In the genomic region with DNA sequence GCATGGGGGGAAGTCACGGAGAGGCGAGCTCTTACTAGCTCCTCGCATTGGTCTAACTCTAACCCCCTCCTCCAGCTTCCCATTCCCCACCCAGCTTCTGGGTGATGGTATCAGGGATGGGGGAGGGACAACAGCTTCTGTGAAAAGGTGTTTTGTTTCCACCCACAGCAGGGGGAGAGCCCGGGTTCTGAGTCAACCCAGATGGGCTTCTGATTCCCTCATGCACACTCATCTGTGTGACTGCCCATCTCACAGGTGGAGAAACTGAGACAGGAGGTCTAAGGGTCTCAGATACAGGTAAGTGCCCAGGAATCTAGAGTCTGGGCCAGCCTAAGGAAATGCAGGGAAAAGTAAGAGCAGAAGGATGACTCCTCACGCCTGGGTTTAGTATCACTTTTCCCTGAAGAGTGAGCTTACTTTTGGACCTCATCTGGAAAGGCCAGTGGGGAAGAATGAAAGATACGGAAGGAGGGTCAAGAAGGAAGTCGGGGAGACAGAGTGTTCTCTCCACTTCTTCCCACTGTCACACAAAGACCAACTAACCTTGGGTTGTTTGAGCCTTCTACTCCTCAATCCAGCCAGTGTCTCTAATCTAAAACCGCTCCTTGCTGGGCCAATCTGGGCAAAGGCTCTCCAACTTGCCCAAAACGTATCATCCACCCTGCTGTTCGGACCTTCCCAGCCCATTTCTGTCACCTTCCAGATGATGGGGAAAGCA, we compare ENCODE assay signal across 9 cellular contexts. TPM values are rescaled to one million over a fixed set of nuclear protein-coding genes. Genes with fewer than 3 reads are reported as not detected.
DNase-seq lines count a peak whose midpoint lies in the region; ATAC-seq, FAIRE-seq and TF ChIP-seq lines count a peak whose summit lies in the region.
"Had no signal": no experiment of that assay in that cellular context is flagged by ENCODE, and none has a peak within 500 bp of the region (broad histone marks: within the 10 kb centered on the region; RNA-seq: fewer than 3 reads in every experiment).

No MANE protein-coding gene starts in this region.

- BruUV-seq in HepG2 (replicated peaks; lab: Mats Ljungman, UMichigan): TSS peak; percentile 44

- H2AFZ ChIP-seq in HepG2 (ENCODE audit: low read length): no peak overlapping the region

- H3K36me3 ChIP-seq in left ventricle myocardium inferior (peaks cover 35% of the 10 kb centered on the region), HepG2 (replicated peaks in 1 of 2; ENCODE audit: control insufficient read depth in 1 of 2, insufficient read depth in 2 of 2, low read length in 2 of 2) (peaks cover 6 to 19% of the 10 kb centered on the region in 2 experiments), vagina (peaks cover 0 to 5% of the 10 kb centered on the region in 2 donors), HAP-1 (replicated peaks) (peaks cover 9% of the 10 kb centered on the region)

- in situ Hi-C loops in HepG2 (cut with HindIII; ENCODE audit: extremely low pct_ligation_motif_present, low pct_unique_long_range_greater_than_20kb): loop anchor here (25.0 kb wide), 1 partner anchor 324 kb away; the partner anchor contains the start of genes DPH1, OVCA2 and RTN4RL1
- in situ Hi-C loops in HAP-1 (cut with MboI; ENCODE audit: low sequenced_read_pairs): loop anchor here (10.0 kb wide), 1 partner anchor 321 kb away; the partner anchor contains the start of gene DPH1

- TF ChIP-seq RAD21 in HepG2 (CRISPR knock-in tag; IDR thresholded peaks at IDR 0.05): no peak

- H3K4me2 ChIP-seq in HepG2 (ENCODE audit: low read depth, low read length): peak overlapping the region; percentile 85

- peak overlapping the region; percentile 95 for H3K4me3 ChIP-seq in left ventricle myocardium inferior
- H3K4me3 ChIP-seq in HepG2 (replicated peaks in 1 of 3; ENCODE audit: insufficient read depth in 1 of 3, low read depth in 2 of 3, low read length in 3 of 3): peak overlapping the region in 1 of 3 experiments; percentile 86; a peak in 2 of 6 replicates
- peak overlapping the region; percentile 97 to 100 for H3K4me3 ChIP-seq in vagina
- H3K4me3 ChIP-seq in HAP-1: no peak overlapping the region

- no peak overlapping the region for H3K9ac ChIP-seq in HepG2 (ENCODE audit: insufficient read depth, low read depth, low read length)

- H4K20me1 ChIP-seq in HepG2 (ENCODE audit: insufficient read depth, low read length): peaks cover 10% of the 10 kb centered on the region

- ATAC-seq in left cardiac atrium (no peak), HepG2 (no peak), HG02588 (IDR thresholded peaks at IDR 0.05; ENCODE audit: unreplicated experiment) (no peak)

- no peak for TF ChIP-seq POLR2A in HepG2 (IDR thresholded peaks at IDR 0.05; ENCODE audit: insufficient read depth in 1 of 2, low read depth in 2 of 2, low read length in 2 of 2)
- TF ChIP-seq POLR2A in vagina (IDR thresholded peaks at IDR 0.05): no peak

- CTCF ChIA-PET in HepG2 (lab: Yijun Ruan, JAX; ENCODE audit: low intra/inter-chr PET ratio, low total read pairs): interaction anchor here (1.8 to 2.0 kb wide), 2 partner anchors 71 to 152 kb away, joined by 7 to 11 read pairs; no protein-coding TSS in a partner anchor

- intact Hi-C loops in left ventricle myocardium inferior (cut with micrococcal nuclease): no loop called here
- intact Hi-C loops in left cardiac atrium (cut with DNase I): loop anchor here in 1 of 2 donors (5.0 kb wide), 1 partner anchor 41 kb away; no protein-coding TSS in a partner anchor
- intact Hi-C loops in HepG2 (cut with micrococcal nuclease; ENCODE audit: unreplicated experiment): loop anchor here (10.0 kb wide), 1 partner anchor 151 kb away; no protein-coding TSS in a partner anchor
- intact Hi-C loops in vagina (cut with DNase I): loop anchor here (2.0 to 10.0 kb wide), 2 partner anchors 29 to 139 kb away; partner anchors contain the start of gene PRPF8

- no peak for FAIRE-seq in HepG2 (lab: Jason Lieb, UNC)

- H3K27me3 ChIP-seq in left ventricle myocardium inferior (ENCODE audit: low read depth): no peaks in the 10 kb centered on the region
- no peaks in the 10 kb centered on the region; a peak in 1 of 5 replicates for H3K27me3 ChIP-seq in HepG2 (ENCODE audit: control insufficient read depth in 1 of 2, insufficient read depth in 2 of 2, low read length in 2 of 2)
- H3K27me3 ChIP-seq in vagina: no peaks in the 10 kb centered on the region
- H3K27me3 ChIP-seq in HAP-1 (ENCODE audit: low read depth): no peaks in the 10 kb centered on the region

- TF ChIP-seq CTCF in left ventricle myocardium inferior (IDR thresholded peaks at IDR 0.05; ENCODE audit: borderline replicate concordance) (no peak), HepG2 (CRISPR knock-in tag; IDR thresholded peaks at IDR 0.05) (no peak), vagina (IDR thresholded peaks at IDR 0.05) (no peak)

- H3K4me1 ChIP-seq in left ventricle myocardium inferior: peaks cover 82% of the 10 kb centered on the region
- peaks cover 42% of the 10 kb centered on the region for H3K4me1 ChIP-seq in HepG2 (ENCODE audit: insufficient read depth, low read length)
- peaks cover 56% of the 10 kb centered on the region for H3K4me1 ChIP-seq in vagina
- peaks cover 17% of the 10 kb centered on the region for H3K4me1 ChIP-seq in HAP-1

- WGBS in HepG2 (ENCODE audit: low lambda C conversion rate): 85% methylated on average over 10 of the region's 10 CpGs

- H3K9me3 ChIP-seq in left ventricle myocardium inferior (replicated peaks) (no peaks in the 10 kb centered on the region), HepG2 (ENCODE audit: low read length) (no peaks in the 10 kb centered on the region), vagina (no peaks in the 10 kb centered on the region), HAP-1 (no peaks in the 10 kb centered on the region)
- H3K9me3 ChIP-seq: BLaER1 treated with 17β-estradiol and CSF1 and Interleukin-3, amounts not matched to agents 10 nM and 100 nM had no signal

- TF ChIP-seq EP300 in HepG2 (IDR thresholded peaks at IDR 0.05; ENCODE audit: low read depth in 2 of 2, low read length in 2 of 2) (no peak), HepG2 (CRISPR knock-in tag; IDR thresholded peaks at IDR 0.05; ENCODE audit: borderline replicate concordance) (no peak)

- H3K79me2 ChIP-seq in HepG2 (ENCODE audit: insufficient read depth, low read length): peaks cover 12% of the 10 kb centered on the region

- H3K27ac ChIP-seq in left ventricle myocardium inferior (replicated peaks) (peak overlapping the region; percentile 100), HepG2 (ENCODE audit: extremely low read length, insufficient read depth, low read length) (no peak overlapping the region), vagina (peak overlapping the region; percentile 100)

- DNase-seq in left ventricle myocardium inferior: no peak
- no peak for DNase-seq in left cardiac atrium
- DNase-seq in HepG2 (ENCODE audit: low spot score): no peak
- peak in 1 of 2 donors; percentile 77 for DNase-seq in vagina (ENCODE audit: extremely low spot score in 2 of 2)
- DNase-seq in HAP-1 (ENCODE audit: low spot score in 2 of 2): no peak
- DNase-seq: activated naive CD8-positive, alpha-beta T cell treated with anti-CD3 and anti-CD28 coated beads for 36 hours; substantia nigra had no signal

- POLR2A ChIA-PET in HepG2 (lab: Yijun Ruan, JAX): interaction anchor here (0.6 to 17.5 kb wide), 18 partner anchors 12 to 116 kb away, joined by 3 to 480 read pairs (median 10); partner anchors contain the start of genes PRPF8, RILP, RPA1 and SERPINF1

RNA-seq across cellular contexts. Expression of gene TLCD2, which starts 3.1 kb away (rescaled TPM):
- total RNA-seq in left ventricle myocardium inferior (1.8 TPM), left cardiac atrium (1 to 10 TPM; 3.7 to 6.0 TPM), HepG2 (2016; rRNA removed; fragmentation: Illumina TruSeq; extraction: Trizol) (0.84 and 1.1 TPM in 2 replicates), vagina (10.8 TPM)
- total RNA-seq in HepG2 (2016; cell fraction: cytosol; rRNA removed; fragmentation: Illumina TruSeq; extraction: Trizol; ENCODE audit: low read depth): 0.26 and 0.40 TPM in 2 replicates
- total RNA-seq in HepG2 (2016; cell fraction: insoluble cytoplasmic fraction; rRNA removed; fragmentation: Illumina TruSeq; extraction: Trizol): 0.92 and 1.3 TPM in 2 replicates
- total RNA-seq in HepG2 (2016; cell fraction: membrane; rRNA removed; fragmentation: Illumina TruSeq; extraction: Trizol): 0.86 and 1.1 TPM in 2 replicates
- total RNA-seq in HepG2 (2016; cell fraction: nucleus; rRNA removed; fragmentation: Illumina TruSeq; extraction: Trizol): 0.84 and 0.94 TPM in 2 replicates
- polyA plus RNA-seq in HepG2 (2011; rRNA removed): 0.90 and 1.2 TPM in 2 replicates
- 0.56 and 0.73 TPM in 2 replicates for polyA plus RNA-seq in HepG2 (2011; cell fraction: cytosol; rRNA removed)
- polyA plus RNA-seq in HepG2 (2011; cell fraction: nucleus; rRNA removed): 0.92 and 1.4 TPM in 2 replicates
- 0.78 and 1.3 TPM in 2 replicates for polyA plus RNA-seq in HepG2 (2012)
- polyA plus RNA-seq in HepG2 (2016; cell fraction: cytosol; fragmentation: Illumina TruSeq; extraction: Trizol; ENCODE audit: low read depth): 0.23 and 0.25 TPM in 2 replicates
- 0.71 and 0.74 TPM in 2 replicates for polyA plus RNA-seq in HepG2 (2016; cell fraction: insoluble cytoplasmic fraction; fragmentation: Illumina TruSeq; extraction: Trizol; ENCODE audit: low read depth)
- polyA plus RNA-seq in HepG2 (2016; cell fraction: membrane; fragmentation: Illumina TruSeq; extraction: Trizol; ENCODE audit: low read depth): 0.47 and 0.49 TPM in 2 replicates
- polyA plus RNA-seq in HepG2 (2016; cell fraction: nucleus; fragmentation: Illumina TruSeq; extraction: Trizol; ENCODE audit: insufficient read depth, low read depth): 1.4 and 1.5 TPM in 2 replicates
- polyA minus RNA-seq in HepG2 (2011; rRNA and poly(A)+ RNA removed; ENCODE audit: low replicate concordance): 1.6 and 2.6 TPM in 2 replicates
- 0.53 and 1.3 TPM in 2 replicates for polyA minus RNA-seq in HepG2 (2011; cell fraction: cytosol; rRNA and poly(A)+ RNA removed)
- 1.3 and 1.6 TPM in 2 replicates for polyA minus RNA-seq in HepG2 (2011; cell fraction: nucleus; rRNA and poly(A)+ RNA removed)

RNA-seq across cellular contexts. Expression of gene WDR81, which starts 11.2 kb away (rescaled TPM):
- 9.3 TPM for total RNA-seq in left ventricle myocardium inferior
- 10 to 100 TPM; 15.4 to 16.1 TPM for total RNA-seq in left cardiac atrium
- 12.5 and 16.7 TPM in 2 replicates for total RNA-seq in HepG2 (2016; rRNA removed; fragmentation: Illumina TruSeq; extraction: Trizol)
- total RNA-seq in HepG2 (2016; cell fraction: cytosol; rRNA removed; fragmentation: Illumina TruSeq; extraction: Trizol; ENCODE audit: low read depth): 3.6 and 3.9 TPM in 2 replicates
- total RNA-seq in HepG2 (2016; cell fraction: insoluble cytoplasmic fraction; rRNA removed; fragmentation: Illumina TruSeq; extraction: Trizol): 9.9 and 18.3 TPM in 2 replicates
- total RNA-seq in HepG2 (2016; cell fraction: membrane; rRNA removed; fragmentation: Illumina TruSeq; extraction: Trizol): 5.3 and 6.1 TPM in 2 replicates
- total RNA-seq in HepG2 (2016; cell fraction: nucleus; rRNA removed; fragmentation: Illumina TruSeq; extraction: Trizol): 16.0 and 19.6 TPM in 2 replicates
- polyA plus RNA-seq in HepG2 (2011; rRNA removed): 9.1 and 15.1 TPM in 2 replicates
- 6.4 and 10.5 TPM in 2 replicates for polyA plus RNA-seq in HepG2 (2011; cell fraction: cytosol; rRNA removed)
- 60.8 and 75.3 TPM in 2 replicates for polyA plus RNA-seq in HepG2 (2011; cell fraction: nucleus; rRNA removed)
- 8.5 and 12.5 TPM in 2 replicates for polyA plus RNA-seq in HepG2 (2012)
- polyA plus RNA-seq in HepG2 (2016; cell fraction: cytosol; fragmentation: Illumina TruSeq; extraction: Trizol; ENCODE audit: low read depth): 1.8 and 2.2 TPM in 2 replicates
- polyA plus RNA-seq in HepG2 (2016; cell fraction: insoluble cytoplasmic fraction; fragmentation: Illumina TruSeq; extraction: Trizol; ENCODE audit: low read depth): 10.4 and 13.7 TPM in 2 replicates
- polyA plus RNA-seq in HepG2 (2016; cell fraction: membrane; fragmentation: Illumina TruSeq; extraction: Trizol; ENCODE audit: low read depth): 3.1 and 3.3 TPM in 2 replicates
- polyA plus RNA-seq in HepG2 (2016; cell fraction: nucleus; fragmentation: Illumina TruSeq; extraction: Trizol; ENCODE audit: insufficient read depth, low read depth): 42.6 and 43.3 TPM in 2 replicates
- 15.7 and 46.8 TPM in 2 replicates for polyA minus RNA-seq in HepG2 (2011; rRNA and poly(A)+ RNA removed; ENCODE audit: low replicate concordance)
- polyA minus RNA-seq in HepG2 (2011; cell fraction: cytosol; rRNA and poly(A)+ RNA removed): 13.4 and 15.0 TPM in 2 replicates
- 18.0 and 22.3 TPM in 2 replicates for polyA minus RNA-seq in HepG2 (2011; cell fraction: nucleus; rRNA and poly(A)+ RNA removed)
- total RNA-seq in vagina: 57.2 TPM

RNA-seq across cellular contexts. Expression of gene PRPF8, which starts 28.7 kb away (rescaled TPM):
- total RNA-seq in left ventricle myocardium inferior (136 TPM), left cardiac atrium (100 to 1,000 TPM; 136 to 181 TPM), HepG2 (2016; rRNA removed; fragmentation: Illumina TruSeq; extraction: Trizol) (112 and 318 TPM in 2 replicates), vagina (247 TPM)
- 27.9 and 29.6 TPM in 2 replicates for total RNA-seq in HepG2 (2016; cell fraction: cytosol; rRNA removed; fragmentation: Illumina TruSeq; extraction: Trizol; ENCODE audit: low read depth)
- 104 and 284 TPM in 2 replicates for total RNA-seq in HepG2 (2016; cell fraction: insoluble cytoplasmic fraction; rRNA removed; fragmentation: Illumina TruSeq; extraction: Trizol)
- total RNA-seq in HepG2 (2016; cell fraction: membrane; rRNA removed; fragmentation: Illumina TruSeq; extraction: Trizol): 59.5 and 61.6 TPM in 2 replicates
- 124 and 135 TPM in 2 replicates for total RNA-seq in HepG2 (2016; cell fraction: nucleus; rRNA removed; fragmentation: Illumina TruSeq; extraction: Trizol)
- polyA plus RNA-seq in HepG2 (2011; rRNA removed): 179 and 195 TPM in 2 replicates
- 79.1 and 90.7 TPM in 2 replicates for polyA plus RNA-seq in HepG2 (2011; cell fraction: cytosol; rRNA removed)
- 265 and 296 TPM in 2 replicates for polyA plus RNA-seq in HepG2 (2011; cell fraction: nucleus; rRNA removed)
- 129 and 145 TPM in 2 replicates for polyA plus RNA-seq in HepG2 (2012)
- polyA plus RNA-seq in HepG2 (2016; cell fraction: cytosol; fragmentation: Illumina TruSeq; extraction: Trizol; ENCODE audit: low read depth): 15.0 and 17.7 TPM in 2 replicates
- polyA plus RNA-seq in HepG2 (2016; cell fraction: insoluble cytoplasmic fraction; fragmentation: Illumina TruSeq; extraction: Trizol; ENCODE audit: low read depth): 300 and 377 TPM in 2 replicates
- 37.4 and 39.7 TPM in 2 replicates for polyA plus RNA-seq in HepG2 (2016; cell fraction: membrane; fragmentation: Illumina TruSeq; extraction: Trizol; ENCODE audit: low read depth)
- polyA plus RNA-seq in HepG2 (2016; cell fraction: nucleus; fragmentation: Illumina TruSeq; extraction: Trizol; ENCODE audit: insufficient read depth, low read depth): 245 and 257 TPM in 2 replicates
- 401 and 410 TPM in 2 replicates for polyA minus RNA-seq in HepG2 (2011; rRNA and poly(A)+ RNA removed; ENCODE audit: low replicate concordance)
- 275 and 377 TPM in 2 replicates for polyA minus RNA-seq in HepG2 (2011; cell fraction: cytosol; rRNA and poly(A)+ RNA removed)
- 189 and 229 TPM in 2 replicates for polyA minus RNA-seq in HepG2 (2011; cell fraction: nucleus; rRNA and poly(A)+ RNA removed)

RNA-seq across cellular contexts. Expression of gene SERPINF2, which starts 29.4 kb away (rescaled TPM):
- total RNA-seq in left ventricle myocardium inferior: 0.33 TPM
- total RNA-seq in left cardiac atrium: 1 to 10 TPM; 4.2 to 4.9 TPM
- total RNA-seq in HepG2 (2016; rRNA removed; fragmentation: Illumina TruSeq; extraction: Trizol): 123 and 309 TPM in 2 replicates
- 43.1 and 45.3 TPM in 2 replicates for total RNA-seq in HepG2 (2016; cell fraction: cytosol; rRNA removed; fragmentation: Illumina TruSeq; extraction: Trizol; ENCODE audit: low read depth)
- 113 and 316 TPM in 2 replicates for total RNA-seq in HepG2 (2016; cell fraction: insoluble cytoplasmic fraction; rRNA removed; fragmentation: Illumina TruSeq; extraction: Trizol)
- 90.4 and 105 TPM in 2 replicates for total RNA-seq in HepG2 (2016; cell fraction: membrane; rRNA removed; fragmentation: Illumina TruSeq; extraction: Trizol)
- 243 and 286 TPM in 2 replicates for total RNA-seq in HepG2 (2016; cell fraction: nucleus; rRNA removed; fragmentation: Illumina TruSeq; extraction: Trizol)
- polyA plus RNA-seq in HepG2 (2011; rRNA removed): 548 and 871 TPM in 2 replicates
- polyA plus RNA-seq in HepG2 (2011; cell fraction: cytosol; rRNA removed): 573 and 676 TPM in 2 replicates
- polyA plus RNA-seq in HepG2 (2011; cell fraction: nucleus; rRNA removed): 1,260 and 1,369 TPM in 2 replicates
- polyA plus RNA-seq in HepG2 (2012): 401 and 511 TPM in 2 replicates
- 58.6 and 61.9 TPM in 2 replicates for polyA plus RNA-seq in HepG2 (2016; cell fraction: cytosol; fragmentation: Illumina TruSeq; extraction: Trizol; ENCODE audit: low read depth)
- 142 and 163 TPM in 2 replicates for polyA plus RNA-seq in HepG2 (2016; cell fraction: insoluble cytoplasmic fraction; fragmentation: Illumina TruSeq; extraction: Trizol; ENCODE audit: low read depth)
- 96.0 and 97.4 TPM in 2 replicates for polyA plus RNA-seq in HepG2 (2016; cell fraction: membrane; fragmentation: Illumina TruSeq; extraction: Trizol; ENCODE audit: low read depth)
- polyA plus RNA-seq in HepG2 (2016; cell fraction: nucleus; fragmentation: Illumina TruSeq; extraction: Trizol; ENCODE audit: insufficient read depth, low read depth): 572 and 581 TPM in 2 replicates
- 1.3 and 600 TPM in 2 replicates for polyA minus RNA-seq in HepG2 (2011; rRNA and poly(A)+ RNA removed; ENCODE audit: low replicate concordance)
- polyA minus RNA-seq in HepG2 (2011; cell fraction: cytosol; rRNA and poly(A)+ RNA removed): 283 and 408 TPM in 2 replicates
- 211 and 291 TPM in 2 replicates for polyA minus RNA-seq in HepG2 (2011; cell fraction: nucleus; rRNA and poly(A)+ RNA removed)
- total RNA-seq in vagina: 23.8 TPM

RNA-seq across cellular contexts. Expression of gene SERPINF1, which starts 48.5 kb away (rescaled TPM):
- total RNA-seq in left ventricle myocardium inferior: 122 TPM
- 100 to 1,000 TPM; 252 to 407 TPM for total RNA-seq in left cardiac atrium
- total RNA-seq in HepG2 (2016; rRNA removed; fragmentation: Illumina TruSeq; extraction: Trizol): 418 and 853 TPM in 2 replicates
- total RNA-seq in HepG2 (2016; cell fraction: cytosol; rRNA removed; fragmentation: Illumina TruSeq; extraction: Trizol; ENCODE audit: low read depth): 177 and 189 TPM in 2 replicates
- 427 and 844 TPM in 2 replicates for total RNA-seq in HepG2 (2016; cell fraction: insoluble cytoplasmic fraction; rRNA removed; fragmentation: Illumina TruSeq; extraction: Trizol)
- 209 and 251 TPM in 2 replicates for total RNA-seq in HepG2 (2016; cell fraction: membrane; rRNA removed; fragmentation: Illumina TruSeq; extraction: Trizol)
- 690 and 808 TPM in 2 replicates for total RNA-seq in HepG2 (2016; cell fraction: nucleus; rRNA removed; fragmentation: Illumina TruSeq; extraction: Trizol)
- polyA plus RNA-seq in HepG2 (2011; rRNA removed): 2,101 and 2,733 TPM in 2 replicates
- 2,219 and 2,408 TPM in 2 replicates for polyA plus RNA-seq in HepG2 (2011; cell fraction: cytosol; rRNA removed)
- 1,095 and 1,323 TPM in 2 replicates for polyA plus RNA-seq in HepG2 (2011; cell fraction: nucleus; rRNA removed)
- polyA plus RNA-seq in HepG2 (2012): 624 and 785 TPM in 2 replicates
- 255 and 290 TPM in 2 replicates for polyA plus RNA-seq in HepG2 (2016; cell fraction: cytosol; fragmentation: Illumina TruSeq; extraction: Trizol; ENCODE audit: low read depth)
- polyA plus RNA-seq in HepG2 (2016; cell fraction: insoluble cytoplasmic fraction; fragmentation: Illumina TruSeq; extraction: Trizol; ENCODE audit: low read depth): 625 and 642 TPM in 2 replicates
- polyA plus RNA-seq in HepG2 (2016; cell fraction: membrane; fragmentation: Illumina TruSeq; extraction: Trizol; ENCODE audit: low read depth): 280 and 299 TPM in 2 replicates
- 1,428 and 1,667 TPM in 2 replicates for polyA plus RNA-seq in HepG2 (2016; cell fraction: nucleus; fragmentation: Illumina TruSeq; extraction: Trizol; ENCODE audit: insufficient read depth, low read depth)
- 1.4 and 887 TPM in 2 replicates for polyA minus RNA-seq in HepG2 (2011; rRNA and poly(A)+ RNA removed; ENCODE audit: low replicate concordance)
- polyA minus RNA-seq in HepG2 (2011; cell fraction: cytosol; rRNA and poly(A)+ RNA removed): 345 and 528 TPM in 2 replicates
- polyA minus RNA-seq in HepG2 (2011; cell fraction: nucleus; rRNA and poly(A)+ RNA removed): 167 and 268 TPM in 2 replicates
- 1,040 TPM for total RNA-seq in vagina
